ENCODE assay signal across 13 cellular contexts in genomic region chrX:44904542-44905115, GRCh38. TPM values are rescaled to one million over a fixed set of nuclear protein-coding genes. Genes with fewer than 3 reads are reported as not detected.
A peak's percentile ranks its signal among the peaks of the same experiment; 100 is the strongest.
DNase-seq lines count a peak whose midpoint lies in the region; TF ChIP-seq lines count a peak whose summit lies in the region.
"Had no signal": no experiment of that assay in that cellular context is flagged by ENCODE, and none has a peak within 500 bp of the region (broad histone marks: within the 10 kb centered on the region; RNA-seq: fewer than 3 reads in every experiment).

No MANE protein-coding gene starts in this region.

- no peak overlapping the region for H2BK5ac ChIP-seq in mesendoderm (ENCODE audit: low read length)

- H3K4me2 ChIP-seq in mesendoderm (ENCODE audit: low read length), result no peak overlapping the region

- POLR2A ChIA-PET in BJ (lab: Charles Lee), result interaction anchor here (0.6 kb wide), 1 partner anchor 30 kb away, joined by 8 read pairs; no protein-coding TSS in a partner anchor

- H4K5ac ChIP-seq in mesendoderm (ENCODE audit: low read length), result no peak overlapping the region

- no peak overlapping the region for H4K8ac ChIP-seq in mesendoderm (ENCODE audit: low read depth, low read length)

- H2AK5ac ChIP-seq in mesendoderm (ENCODE audit: low read length), result no peak overlapping the region

- H2BK120ac ChIP-seq in mesendoderm (ENCODE audit: low read depth, low read length), result no peak overlapping the region

- in situ Hi-C loops in brain microvascular endothelial cell (cut with HindIII; ENCODE audit: low pct_ligation_motif_present, low sequenced_read_pairs), result no loop called here

- H3K27ac ChIP-seq in brain microvascular endothelial cell, result no peak overlapping the region
- no peak overlapping the region for H3K27ac ChIP-seq in mesendoderm (ENCODE audit: low read depth, low read length)
- no peak overlapping the region for H3K27ac ChIP-seq in tibial artery
- H3K27ac ChIP-seq: gastrocnemius medialis had no signal

- WGBS in mesendoderm (ENCODE audit: extremely low coverage, insufficient coverage, low lambda C conversion rate), result no CpG with 5 or more reads among the region's 4 CpGs

- H3K27me3 ChIP-seq in BJ (ENCODE audit: control insufficient read depth, insufficient read depth, low read length), result no peaks in the 10 kb centered on the region
- H3K27me3 ChIP-seq in H7 (ENCODE audit: control insufficient read depth, insufficient read depth, low read length), result no peaks in the 10 kb centered on the region
- no peaks in the 10 kb centered on the region for H3K27me3 ChIP-seq in brain microvascular endothelial cell (replicated peaks)
- no peaks in the 10 kb centered on the region for H3K27me3 ChIP-seq in mesendoderm (ENCODE audit: insufficient read depth, low read length, poor library complexity)
- no peaks in the 10 kb centered on the region for H3K27me3 ChIP-seq in tibial artery
- H3K27me3 ChIP-seq: gastrocnemius medialis, stomach had no signal

- no peak overlapping the region for H3K4me3 ChIP-seq in BJ (ENCODE audit: low read depth, low read length)
- H3K4me3 ChIP-seq in H7 (ENCODE audit: insufficient read depth, low read depth, low read length), result no peak overlapping the region
- no peak overlapping the region for H3K4me3 ChIP-seq in brain microvascular endothelial cell (ENCODE audit: low read depth, low read length)
- H3K4me3 ChIP-seq in mesendoderm (ENCODE audit: low read length), result no peak overlapping the region
- H3K4me3 ChIP-seq in tibial artery, result no peak overlapping the region
- H3K4me3 ChIP-seq: gastrocnemius medialis, stomach had no signal

- H3K79me1 ChIP-seq in mesendoderm (ENCODE audit: low read length), result no peaks in the 10 kb centered on the region

- DNase-seq in BJ (ENCODE audit: low read depth), result no peak
- peak; percentile 12 for DNase-seq in H7
- no peak for DNase-seq in brain microvascular endothelial cell
- peak; percentile 35 for DNase-seq in mesendoderm
- DNase-seq in D341Med (ENCODE audit: low spot score), result no peak
- no peak for DNase-seq in tibial artery
- no peak for DNase-seq in stimulated activated CD4-positive, alpha-beta T cell treated with anti-CD3 and anti-CD28 coated beads, Interleukin-2, amount 100 ng/mL, for 48 hours
- DNase-seq in NCI-H226, result no peak
- DNase-seq: activated naive CD4-positive, alpha-beta T cell treated with anti-CD3 and anti-CD28 coated beads for 36 hours; gastrocnemius medialis; NCI-H774; stimulated activated CD4-positive, alpha-beta T cell treated with anti-CD3 and anti-CD28 coated beads, Interleukin-12 subunit alpha, Interleukin-12 subunit beta, amount 100 ng/mL, for 4 hours; stomach had no signal

- no peak overlapping the region for H3K56ac ChIP-seq in mesendoderm (ENCODE audit: low read length)

- no peak overlapping the region for H3K23ac ChIP-seq in mesendoderm (ENCODE audit: low read length)

- H3K4me1 ChIP-seq in mesendoderm (ENCODE audit: control insufficient read depth, low read depth, low read length), result no peaks in the 10 kb centered on the region
- H3K4me1 ChIP-seq in tibial artery, result peaks cover 0 to 45% (median 14%) of the 10 kb centered on the region in 4 donors

- intact Hi-C loops in tibial artery (cut with DNase I; ENCODE audit: low total_unique reads), result no loop called here

- H3K79me2 ChIP-seq in mesendoderm (ENCODE audit: control insufficient read depth, insufficient read depth, low read length), result peaks cover 55% of the 10 kb centered on the region

- CTCF ChIA-PET in BJ (lab: Yijun Ruan, JAX), result interaction anchor here (1.0 kb wide), 1 partner anchor 22 kb away, joined by 3 read pairs; no protein-coding TSS in a partner anchor

- no peak overlapping the region for H3K18ac ChIP-seq in mesendoderm (ENCODE audit: low read length)

- no peaks in the 10 kb centered on the region for H3K9me3 ChIP-seq in tibial artery
- H3K9me3 ChIP-seq: gastrocnemius medialis had no signal

- H3K36me3 ChIP-seq in BJ (ENCODE audit: control insufficient read depth, insufficient read depth, low read length), result no peaks in the 10 kb centered on the region
- no peaks in the 10 kb centered on the region for H3K36me3 ChIP-seq in H7 (replicated peaks; ENCODE audit: control insufficient read depth, insufficient read depth, low read length)
- no peaks in the 10 kb centered on the region for H3K36me3 ChIP-seq in brain microvascular endothelial cell (replicated peaks)
- no peaks in the 10 kb centered on the region for H3K36me3 ChIP-seq in mesendoderm (ENCODE audit: control insufficient read depth, insufficient read depth, low read length)
- H3K36me3 ChIP-seq in tibial artery, result no peaks in the 10 kb centered on the region
- H3K36me3 ChIP-seq: gastrocnemius medialis, stomach had no signal

- no peak overlapping the region for H3K4ac ChIP-seq in mesendoderm (ENCODE audit: low read depth, low read length)

- H3K9ac ChIP-seq in mesendoderm (ENCODE audit: low read length), result no peak overlapping the region

- TF ChIP-seq CTCF in BJ (IDR thresholded peaks at IDR 0.05; ENCODE audit: insufficient read depth, low read depth, low read length), result 0 out of 2 replicates have a peak, but pooled peaks have one; percentile 25
- peak; percentile 54 for TF ChIP-seq CTCF in brain microvascular endothelial cell (IDR thresholded peaks at IDR 0.05; ENCODE audit: low read depth, low read length, missing control alignments)
- TF ChIP-seq CTCF in tibial artery (IDR thresholded peaks at IDR 0.05), result no peak

- no peak overlapping the region for H2BK15ac ChIP-seq in mesendoderm (replicated peaks; ENCODE audit: low read depth)

RNA-seq across cellular contexts. Expression of gene KDM6A, which starts 31.6 kb away (rescaled TPM):
- 5.4 and 7.6 TPM in 2 replicates for polyA plus RNA-seq in BJ (2011; rRNA removed)
- polyA minus RNA-seq in BJ (2011; rRNA and poly(A)+ RNA removed), result 18.0 and 19.0 TPM in 2 replicates
- 32.7 and 45.2 TPM in 2 replicates for total RNA-seq in H7 (2014; rRNA removed; shearing (Covaris generic))
- polyA plus RNA-seq in mesendoderm (2013, experiment 1 of 2), result 88.2 TPM
- polyA plus RNA-seq in mesendoderm (2013, experiment 2 of 2), result 89.3 TPM

Comparison
In these comparisons a context has a peak if more than half of its experiments do, and no peak if none do; other contexts are left out.
1. DNase-seq: peak in H7 (single experiment) and mesendoderm (single experiment); none in BJ (single experiment), brain microvascular endothelial cell (single experiment), D341Med (single experiment), tibial artery (0 of 2), stimulated activated CD4-positive, alpha-beta T cell treated with anti-CD3 and anti-CD28 coated beads, Interleukin-2, amount 100 ng/mL, for 48 hours (0 of 2) and NCI-H226 (single experiment).
2. CTCF ChIP-seq: peak in BJ (single experiment) and brain microvascular endothelial cell (single experiment); none in tibial artery (0 of 2).